ENCODE assay signal across 4 cellular contexts in genomic region chr1:108495008-108495407, GRCh38. TPM values are rescaled to one million over a fixed set of nuclear protein-coding genes. Genes with fewer than 3 reads are reported as not detected.
"Had no signal": no experiment of that assay in that cellular context is flagged by ENCODE, and none has a peak within 500 bp of the region (broad histone marks: within the 10 kb centered on the region; RNA-seq: fewer than 3 reads in every experiment).

No MANE protein-coding gene starts in this region.

RNA-seq across cellular contexts. Expression of gene NBPF6, which starts 44.9 kb away (rescaled TPM):
- total RNA-seq: LHCN-M2, M059J, MCF 10A, NCI-H460 had no signal
